17 cellular contexts compared by ENCODE assay signal in the genomic region with DNA sequence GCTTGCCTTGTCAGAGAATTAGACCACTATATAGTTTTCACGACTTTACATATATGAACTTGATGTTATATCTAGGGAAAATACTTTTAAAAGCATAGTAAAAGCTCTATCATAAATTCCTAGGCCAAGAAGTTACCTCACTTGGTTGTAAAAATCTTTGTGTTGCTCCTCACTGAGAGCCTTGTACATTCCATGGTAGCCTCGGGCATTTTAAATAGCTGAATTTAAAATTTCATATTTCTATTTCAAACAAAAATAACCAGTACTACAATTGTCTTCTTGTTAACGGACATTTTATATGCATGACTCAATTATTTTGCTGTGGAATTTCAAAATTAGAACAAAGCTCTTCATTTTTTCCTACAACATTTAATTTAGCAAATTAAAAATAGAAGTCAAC.
DNase-seq lines count a peak whose midpoint lies in the region; ATAC-seq, FAIRE-seq and TF ChIP-seq lines count a peak whose summit lies in the region.
"Had no signal": no experiment of that assay in that cellular context is flagged by ENCODE, and none has a peak within 500 bp of the region (broad histone marks: within the 10 kb centered on the region; RNA-seq: fewer than 3 reads in every experiment).

No MANE protein-coding gene starts in this region.

- no peak overlapping the region for H3K4me3 Mint-ChIP-seq in nephron
- H3K4me3 Mint-ChIP-seq in immature natural killer cell = no peak overlapping the region
- H3K4me3 Mint-ChIP-seq: CD4-positive, alpha-beta memory T cell had no signal

- H3K4me2 ChIP-seq in PC-3 (ENCODE audit: low read length) = peak overlapping the region; percentile 49

- peak; percentile 78 for ATAC-seq in PC-3

- H3K4me3 ChIP-seq in PC-3 (ENCODE audit: low read length) = 0 out of 2 replicates have a peak overlapping the region, but pooled peaks have one; percentile 32

- no peaks in the 10 kb centered on the region for H3K79me2 ChIP-seq in PC-3 (ENCODE audit: low read length)

- H4K20me1 ChIP-seq in PC-3 (ENCODE audit: low read length) = no peaks in the 10 kb centered on the region

- H3K36me3 Mint-ChIP-seq in nephron (ENCODE audit: low read depth) = peaks cover 9% of the 10 kb centered on the region
- no peaks in the 10 kb centered on the region for H3K36me3 Mint-ChIP-seq in immature natural killer cell
- H3K36me3 Mint-ChIP-seq: CD4-positive, alpha-beta memory T cell had no signal

- no peak overlapping the region for H2AFZ ChIP-seq in PC-3 (ENCODE audit: low read length)

- H3K9me2 ChIP-seq in PC-3 (replicated peaks; ENCODE audit: low read length) = no peaks in the 10 kb centered on the region

- peaks cover 19% of the 10 kb centered on the region for H3K4me1 ChIP-seq in PC-3 (ENCODE audit: insufficient read depth, low read length)

- H3K4me1 Mint-ChIP-seq in nephron = peaks cover 15% of the 10 kb centered on the region
- H3K4me1 Mint-ChIP-seq in immature natural killer cell = no peaks in the 10 kb centered on the region
- H3K4me1 Mint-ChIP-seq: CD4-positive, alpha-beta memory T cell had no signal

- POLR2A ChIA-PET in PC-3 (lab: Charles Lee; ENCODE audit: unreplicated experiment) = no interaction called here

- peak; percentile 41 for FAIRE-seq in A204.1 (lab: Jason Lieb, UNC)
- FAIRE-seq in colon (lab: Jason Lieb, UNC) = peak; percentile 72
- FAIRE-seq: G401.6, GM12892, GM19239 had no signal

- H3F3A ChIP-seq in PC-3 (ENCODE audit: low read length, unreplicated experiment) = no peaks in the 10 kb centered on the region

- intact Hi-C loops in PC-3 (cut with micrococcal nuclease) = loop anchor here (5.0 kb wide), 1 partner anchor 90 kb away; no protein-coding TSS in a partner anchor

- H3K9ac ChIP-seq in PC-3 (ENCODE audit: low read length) = no peak overlapping the region

- TF ChIP-seq CTCF in PC-3 (conservative IDR thresholded peaks at IDR 0.05; ENCODE audit: low read depth, low read length) (no peak), nephron (IDR thresholded peaks at IDR 0.05; ENCODE audit: unreplicated experiment in 3 of 3) (no peak)

- H3K9me3 Mint-ChIP-seq in nephron (no peaks in the 10 kb centered on the region), immature natural killer cell (peaks cover 0 to 4% (median 0%) of the 10 kb centered on the region in 6 donors)

- H3K27ac Mint-ChIP-seq in nephron = peak overlapping the region in 2 of 3 experiments; percentile 10 to 14
- H3K27ac Mint-ChIP-seq in immature natural killer cell = no peak overlapping the region
- H3K27ac Mint-ChIP-seq: CD4-positive, alpha-beta memory T cell had no signal

- peak; percentile 55 for DNase-seq in PC-3
- DNase-seq in GDM1 (lab: John Stamatoyannopoulos, UW) = no peak
- DNase-seq in MV-4-11 (lab: John Stamatoyannopoulos, UW) = no peak
- no peak for DNase-seq in immature natural killer cell
- DNase-seq: 8988T; BE2C; CD4-positive, alpha-beta memory T cell; COR-L47; DMS153; HCEC 1CT had no signal

- H3K27me3 ChIP-seq in PC-3 (ENCODE audit: low read length) = no peaks in the 10 kb centered on the region
- H3K27me3 ChIP-seq: BE2C had no signal

- H3K9me3 ChIP-seq in PC-3 (ENCODE audit: low read length) = no peaks in the 10 kb centered on the region
- H3K9me3 ChIP-seq: BE2C had no signal

- H3K27ac ChIP-seq in PC-3 (ENCODE audit: low read length) = peak overlapping the region; percentile 78
- H3K27ac ChIP-seq: C4-2B had no signal

- CTCF ChIA-PET in PC-3 (lab: Charles Lee) = no interaction called here

- H3K27me3 Mint-ChIP-seq in nephron (ENCODE audit: low read depth) (no peaks in the 10 kb centered on the region), immature natural killer cell (ENCODE audit: low read depth in 3 of 3) (peaks cover 0 to 2% (median under 1%) of the 10 kb centered on the region in 3 donors)
- H3K27me3 Mint-ChIP-seq: CD4-positive, alpha-beta memory T cell had no signal

- no TSS peak for BruUV-seq in PC-3 (replicated peaks; lab: Mats Ljungman, UMichigan)

- H3K36me3 ChIP-seq in PC-3 (ENCODE audit: low read depth, low read length) = no peaks in the 10 kb centered on the region
- H3K36me3 ChIP-seq: BE2C had no signal

Comparison
In these comparisons a context has a peak if more than half of its experiments do, and no peak if none do; other contexts are left out.
1. H3K27ac Mint-ChIP-seq: peak in nephron (2 of 3); none in immature natural killer cell (0 of 6).